Comparison of ENCODE assay signal across 8 cellular contexts in genomic region chr5:151155149-151155776, GRCh38. TPM values are rescaled to one million over a fixed set of nuclear protein-coding genes. Genes with fewer than 3 reads are reported as not detected.
A peak's percentile ranks its signal among the peaks of the same experiment; 100 is the strongest.
DNase-seq lines count a peak whose midpoint lies in the region; TF ChIP-seq lines count a peak whose summit lies in the region.

No MANE protein-coding gene starts in this region.

- H3K27me3 Mint-ChIP-seq in T-helper 2 cell treated with Interferon-gamma antibody and Interleukin-4, amounts not matched to agents 5 μg/mL and 100 μg/mL, for 36 hours (ENCODE audit: low read depth) = no peaks in the 10 kb centered on the region

- TF ChIP-seq CTCF in HFF-Myc (IDR thresholded peaks at IDR 0.05; ENCODE audit: low read depth, low read length, missing control alignments) = no peak

- DNase-seq in G401 (ENCODE audit: low spot score) (peak; percentile 8), HFF-Myc (ENCODE audit: extremely low read depth, low read depth) (no peak), NCI-H510A (lab: John Stamatoyannopoulos, UW) (no peak), NCI-H1694 (lab: John Stamatoyannopoulos, UW) (no peak), DMS53 treated with DMSO at 0.1 percent for 48 hours (lab: John Stamatoyannopoulos, UW; ENCODE audit: unreplicated experiment) (no peak)
- DNase-seq in T-helper 2 cell treated with Interferon-gamma antibody and Interleukin-4, amounts not matched to agents 5 μg/mL and 100 μg/mL, for 36 hours (ENCODE audit: low spot score) = peak; percentile 55
- peak; percentile 40 for DNase-seq in effector CD4-positive, alpha-beta T cell

- peak overlapping the region in 20 of 21 experiments; percentile 52 to 99 (median 90) for H3K27ac ChIP-seq in skin epidermis

- H3K36me3 Mint-ChIP-seq in T-helper 2 cell treated with Interferon-gamma antibody and Interleukin-4, amounts not matched to agents 5 μg/mL and 100 μg/mL, for 36 hours (ENCODE audit: low read depth) = peaks cover 55% of the 10 kb centered on the region

- in situ Hi-C loops in G401 (cut with HindIII; ENCODE audit: low sequenced_read_pairs) = no loop called here

- H3K4me1 Mint-ChIP-seq in T-helper 2 cell treated with Interferon-gamma antibody and Interleukin-4, amounts not matched to agents 5 μg/mL and 100 μg/mL, for 36 hours (ENCODE audit: low read depth) = peaks cover 67% of the 10 kb centered on the region

- H3K27ac Mint-ChIP-seq in T-helper 2 cell treated with Interferon-gamma antibody and Interleukin-4, amounts not matched to agents 5 μg/mL and 100 μg/mL, for 36 hours = peak overlapping the region; percentile 92

- H3K4me3 ChIP-seq in HFF-Myc (replicated peaks; ENCODE audit: low read depth, low read length) (peak overlapping the region; percentile 68), skin epidermis (peak overlapping the region; percentile 49 to 86 (median 70))

- H3K4me3 Mint-ChIP-seq in T-helper 2 cell treated with Interferon-gamma antibody and Interleukin-4, amounts not matched to agents 5 μg/mL and 100 μg/mL, for 36 hours = peak overlapping the region; percentile 99

- no peaks in the 10 kb centered on the region for H3K9me3 Mint-ChIP-seq in T-helper 2 cell treated with Interferon-gamma antibody and Interleukin-4, amounts not matched to agents 5 μg/mL and 100 μg/mL, for 36 hours

RNA-seq across cellular contexts. Expression of gene ANXA6, which starts 2.3 kb away (rescaled TPM):
- 299 and 371 TPM in 2 replicates for total RNA-seq in G401 (2014; rRNA removed; shearing (Covaris generic))

Comparison
In these comparisons a context has a peak if more than half of its experiments do, and no peak if none do; other contexts are left out.
1. DNase-seq: peak in G401 (single experiment), T-helper 2 cell treated with Interferon-gamma antibody and Interleukin-4, amounts not matched to agents 5 μg/mL and 100 μg/mL, for 36 hours (single experiment) and effector CD4-positive, alpha-beta T cell (single experiment); none in HFF-Myc (single experiment), NCI-H510A (single experiment), NCI-H1694 (single experiment) and DMS53 treated with DMSO at 0.1 percent for 48 hours (single experiment).